In the genomic region with DNA sequence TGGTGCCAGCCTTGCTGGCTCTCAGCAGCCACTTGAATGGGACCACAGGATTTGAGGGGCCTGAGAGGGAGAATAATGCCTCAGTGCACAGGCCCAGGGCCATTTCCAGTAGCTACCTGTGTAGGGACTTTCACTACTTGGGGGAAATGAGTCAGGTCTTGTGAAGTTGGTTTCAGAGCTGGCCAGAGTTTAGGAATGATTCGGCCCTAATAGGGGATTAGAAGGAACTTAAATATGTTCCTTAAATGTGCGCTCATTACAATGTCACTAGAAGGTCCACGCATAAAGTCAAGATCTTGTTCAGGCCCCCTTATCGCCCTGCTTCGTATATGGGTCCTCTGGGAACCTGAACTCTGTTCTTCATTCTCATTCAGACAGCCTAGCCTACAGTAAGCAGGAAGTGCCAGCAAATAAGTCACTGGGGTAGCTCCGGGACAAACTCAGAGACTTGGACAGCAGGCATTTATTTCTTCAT, we compare ENCODE assay signal across 9 cellular contexts. TPM values are rescaled to one million over a fixed set of nuclear protein-coding genes. Genes with fewer than 3 reads are reported as not detected.
A peak's percentile ranks its signal among the peaks of the same experiment; 100 is the strongest.
DNase-seq lines count a peak whose midpoint lies in the region; ATAC-seq and TF ChIP-seq lines count a peak whose summit lies in the region.
"Had no signal": no experiment of that assay in that cellular context is flagged by ENCODE, and none has a peak within 500 bp of the region (broad histone marks: within the 10 kb centered on the region; RNA-seq: fewer than 3 reads in every experiment).

No MANE protein-coding gene starts in this region.

- no peak overlapping the region for H3K9ac ChIP-seq in mesenchymal stem cell (ENCODE audit: low read length)

- no peak overlapping the region for H2AFZ ChIP-seq in hepatocyte
- H2AFZ ChIP-seq in mesenchymal stem cell (ENCODE audit: low read depth, low read length): no peak overlapping the region

- CTCF ChIA-PET in Caco-2 (lab: Charles Lee): interaction anchor here (0.6 kb wide), 1 partner anchor 49 kb away, joined by 3 read pairs; no protein-coding TSS in a partner anchor

- H3K23ac ChIP-seq in mesenchymal stem cell (ENCODE audit: low read length in 2 of 2): no peak overlapping the region

- 76% methylated on average over 6 of the region's 6 CpGs for WGBS in hepatocyte (ENCODE audit: low lambda C conversion rate, missing lambda C conversion rate)
- WGBS in mesenchymal stem cell: 73% methylated on average over 6 of the region's 6 CpGs

- no peaks in the 10 kb centered on the region for H3K27me3 Mint-ChIP-seq in Caco-2 (ENCODE audit: insufficient read depth, unreplicated experiment)

- peak overlapping the region; percentile 67 for H3K27ac Mint-ChIP-seq in Caco-2 (ENCODE audit: unreplicated experiment)

- H3K4ac ChIP-seq in mesenchymal stem cell (ENCODE audit: low read depth in 1 of 2, low read length in 2 of 2): no peak overlapping the region

- peaks cover 5% of the 10 kb centered on the region for H3K36me3 Mint-ChIP-seq in Caco-2 (ENCODE audit: insufficient read depth, unreplicated experiment)

- no peak overlapping the region for H4K91ac ChIP-seq in mesenchymal stem cell (ENCODE audit: low read length)

- H3K14ac ChIP-seq in mesenchymal stem cell (ENCODE audit: low read length in 2 of 2): no peak overlapping the region

- H3K79me2 ChIP-seq in hepatocyte: no peaks in the 10 kb centered on the region

- peaks cover 10% of the 10 kb centered on the region; the same call in 1 of the 2 replicates for H3K4me1 ChIP-seq in Caco-2
- peaks cover 1% of the 10 kb centered on the region for H3K4me1 ChIP-seq in hepatocyte (ENCODE audit: insufficient read depth)
- no peaks in the 10 kb centered on the region for H3K4me1 ChIP-seq in mesenchymal stem cell (ENCODE audit: control insufficient read depth, insufficient read depth, low read depth, low read length)
- H3K4me1 ChIP-seq in ascending aorta: peaks cover 0 to 2% of the 10 kb centered on the region in 2 donors

- no peaks in the 10 kb centered on the region for H3K9me3 ChIP-seq in Caco-2
- no peaks in the 10 kb centered on the region for H3K9me3 ChIP-seq in hepatocyte (ENCODE audit: low read depth)
- H3K9me3 ChIP-seq in mesenchymal stem cell (ENCODE audit: control insufficient read depth, low read length): no peaks in the 10 kb centered on the region
- no peaks in the 10 kb centered on the region for H3K9me3 ChIP-seq in ascending aorta

- H2AK5ac ChIP-seq in mesenchymal stem cell (ENCODE audit: low read length, severe bottlenecking): no peak overlapping the region

- H3K27me3 ChIP-seq in Caco-2 (replicated peaks; ENCODE audit: control insufficient read depth, insufficient read depth, low read length): no peaks in the 10 kb centered on the region
- no peaks in the 10 kb centered on the region for H3K27me3 ChIP-seq in hepatocyte
- H3K27me3 ChIP-seq in mesenchymal stem cell (ENCODE audit: control insufficient read depth in 1 of 2, insufficient read depth in 1 of 2, low read length in 2 of 2): no peaks in the 10 kb centered on the region
- no peaks in the 10 kb centered on the region for H3K27me3 ChIP-seq in ascending aorta

- H3K9me3 Mint-ChIP-seq in Caco-2 (ENCODE audit: unreplicated experiment): no peaks in the 10 kb centered on the region

- H4K20me1 ChIP-seq in hepatocyte (ENCODE audit: insufficient read depth, poor library complexity, severe bottlenecking): no peaks in the 10 kb centered on the region

- H3K36me3 ChIP-seq in Caco-2 (ENCODE audit: control insufficient read depth, insufficient read depth, low read length): no peaks in the 10 kb centered on the region
- H3K36me3 ChIP-seq in hepatocyte (replicated peaks; ENCODE audit: insufficient read depth, low read depth): no peaks in the 10 kb centered on the region
- no peaks in the 10 kb centered on the region for H3K36me3 ChIP-seq in mesenchymal stem cell (ENCODE audit: control insufficient read depth in 1 of 2, insufficient read depth in 2 of 2, low read depth in 1 of 2, low read length in 2 of 2)
- H3K36me3 ChIP-seq in ascending aorta: no peaks in the 10 kb centered on the region

- H3K4me1 Mint-ChIP-seq in Caco-2 (ENCODE audit: low read depth, unreplicated experiment): peaks cover 14% of the 10 kb centered on the region

- BruUV-seq in Caco-2 (replicated peaks; lab: Mats Ljungman, UMichigan): no TSS peak

- TF ChIP-seq CTCF in Caco-2 (IDR thresholded peaks at IDR 0.05; ENCODE audit: insufficient read depth in 1 of 2, low read depth in 1 of 2, low read length in 1 of 2, severe bottlenecking in 1 of 2, unreplicated experiment in 1 of 2): no peak
- TF ChIP-seq CTCF in hepatocyte (IDR thresholded peaks at IDR 0.05; ENCODE audit: poor library complexity): no peak
- TF ChIP-seq CTCF in ascending aorta (IDR thresholded peaks at IDR 0.05): no peak

- no peak overlapping the region for H2BK5ac ChIP-seq in mesenchymal stem cell (ENCODE audit: low read depth, low read length, poor library complexity, severe bottlenecking)

- no peak overlapping the region for H2BK120ac ChIP-seq in mesenchymal stem cell (ENCODE audit: low read depth, low read length)

- POLR2A ChIA-PET in Caco-2 (lab: Charles Lee): interaction anchor here (2.5 kb wide), 1 partner anchor 24 kb away, joined by 13 read pairs; the partner anchor contains the start of gene PRDX1

- no peak overlapping the region for H3K4me3 ChIP-seq in Caco-2 (ENCODE audit: low read depth, low read length)
- no peak overlapping the region for H3K4me3 ChIP-seq in hepatocyte
- no peak overlapping the region for H3K4me3 ChIP-seq in mesenchymal stem cell (ENCODE audit: insufficient read depth in 1 of 2, low read depth in 1 of 2, low read length in 2 of 2)
- H3K4me3 ChIP-seq in ascending aorta: no peak overlapping the region

- H3K27ac ChIP-seq in hepatocyte (peak overlapping the region; percentile 52), mesenchymal stem cell (ENCODE audit: low read length, poor library complexity, severe bottlenecking) (no peak overlapping the region), ascending aorta (no peak overlapping the region)

- H2BK15ac ChIP-seq in mesenchymal stem cell (ENCODE audit: low read depth, poor library complexity, severe bottlenecking): no peak overlapping the region

- DNase-seq in Caco-2 (no peak), hepatocyte (ENCODE audit: low spot score) (no peak), mesenchymal stem cell (no peak), HPDE6-E6E7 (ENCODE audit: extremely low spot score) (no peak), ascending aorta (ENCODE audit: low spot score in 2 of 2) (no peak)
- no peak for DNase-seq in effector CD4-positive, alpha-beta T cell
- DNase-seq: central memory CD4-positive, alpha-beta T cell had no signal

- intact Hi-C loops in Caco-2 (cut with micrococcal nuclease; ENCODE audit: unreplicated experiment) (no loop called here), ascending aorta (cut with DNase I) (no loop called here)

- no peaks in the 10 kb centered on the region for H3K79me1 ChIP-seq in mesenchymal stem cell (replicated peaks; ENCODE audit: low read length, poor library complexity, severe bottlenecking)

- no peak overlapping the region for H3K4me3 Mint-ChIP-seq in Caco-2 (ENCODE audit: unreplicated experiment)

- ATAC-seq in GM19468 (IDR thresholded peaks at IDR 0.05; ENCODE audit: extremely low read depth, unreplicated experiment) (peak; percentile 49), HG03520 (IDR thresholded peaks at IDR 0.05; ENCODE audit: unreplicated experiment) (peak; percentile 56)

- H3K4me2 ChIP-seq in hepatocyte (no peak overlapping the region), mesenchymal stem cell (ENCODE audit: low read length, poor library complexity, severe bottlenecking) (no peak overlapping the region)

- no peak overlapping the region for H4K8ac ChIP-seq in mesenchymal stem cell (ENCODE audit: low read length)

- H3K18ac ChIP-seq in mesenchymal stem cell (ENCODE audit: low read depth in 1 of 2, low read length in 2 of 2): no peak overlapping the region

- no peaks in the 10 kb centered on the region for H3K9me2 ChIP-seq in hepatocyte (replicated peaks; ENCODE audit: insufficient read depth)

- no peak overlapping the region for H2BK12ac ChIP-seq in mesenchymal stem cell (ENCODE audit: low read length in 2 of 2)

RNA-seq across cellular contexts. Expression of gene AKR1A1, which starts 5.6 kb away (rescaled TPM):
- 119 and 129 TPM in 2 replicates for total RNA-seq in Caco-2 (2022)
- total RNA-seq in hepatocyte: 174 and 186 TPM in 2 replicates
- polyA plus RNA-seq in hepatocyte: 235 and 271 TPM in 2 replicates
- 163 TPM for polyA plus RNA-seq in mesenchymal stem cell (2013, experiment 1 of 2)
- polyA plus RNA-seq in mesenchymal stem cell (2013, experiment 2 of 2): 181 TPM
- 77.5 TPM for total RNA-seq in ascending aorta

RNA-seq across cellular contexts. Expression of gene PRDX1, which starts 23.4 kb away (rescaled TPM):
- total RNA-seq in Caco-2 (2022) (637 and 684 TPM in 2 replicates), hepatocyte (523 and 532 TPM in 2 replicates), ascending aorta (245 TPM)
- 660 and 666 TPM in 2 replicates for polyA plus RNA-seq in hepatocyte
- polyA plus RNA-seq in mesenchymal stem cell (2013, experiment 1 of 2): 543 TPM
- polyA plus RNA-seq in mesenchymal stem cell (2013, experiment 2 of 2): 562 TPM

RNA-seq across cellular contexts. Expression of gene NASP, which starts 38.8 kb away (rescaled TPM):
- total RNA-seq in Caco-2 (2022) (174 and 183 TPM in 2 replicates), hepatocyte (64.3 and 82.6 TPM in 2 replicates), ascending aorta (49.1 TPM)
- polyA plus RNA-seq in hepatocyte: 68.6 and 83.0 TPM in 2 replicates
- 45.8 TPM for polyA plus RNA-seq in mesenchymal stem cell (2013, experiment 1 of 2)
- polyA plus RNA-seq in mesenchymal stem cell (2013, experiment 2 of 2): 43.1 TPM

RNA-seq across cellular contexts. Expression of gene MMACHC, which starts 45.0 kb away (rescaled TPM):
- total RNA-seq in Caco-2 (2022) (5.0 and 6.7 TPM in 2 replicates), hepatocyte (5.7 and 11.5 TPM in 2 replicates), ascending aorta (3.6 TPM)
- 0.86 and 2.2 TPM in 2 replicates for polyA plus RNA-seq in hepatocyte
- polyA plus RNA-seq in mesenchymal stem cell (2013, experiment 1 of 2): 4.6 TPM
- 5.7 TPM for polyA plus RNA-seq in mesenchymal stem cell (2013, experiment 2 of 2)

RNA-seq across cellular contexts. Expression of gene CCDC163, which starts 45.2 kb away (rescaled TPM):
- 2.8 and 3.0 TPM in 2 replicates for total RNA-seq in Caco-2 (2022)
- total RNA-seq in hepatocyte: 0.60 and 1.2 TPM in 2 replicates
- polyA plus RNA-seq in hepatocyte: 0.62 and 3.3 TPM in 2 replicates
- 1.6 TPM for polyA plus RNA-seq in mesenchymal stem cell (2013, experiment 1 of 2)
- 1.9 TPM for polyA plus RNA-seq in mesenchymal stem cell (2013, experiment 2 of 2)
- total RNA-seq in ascending aorta: not detected
